In the genomic region with DNA sequence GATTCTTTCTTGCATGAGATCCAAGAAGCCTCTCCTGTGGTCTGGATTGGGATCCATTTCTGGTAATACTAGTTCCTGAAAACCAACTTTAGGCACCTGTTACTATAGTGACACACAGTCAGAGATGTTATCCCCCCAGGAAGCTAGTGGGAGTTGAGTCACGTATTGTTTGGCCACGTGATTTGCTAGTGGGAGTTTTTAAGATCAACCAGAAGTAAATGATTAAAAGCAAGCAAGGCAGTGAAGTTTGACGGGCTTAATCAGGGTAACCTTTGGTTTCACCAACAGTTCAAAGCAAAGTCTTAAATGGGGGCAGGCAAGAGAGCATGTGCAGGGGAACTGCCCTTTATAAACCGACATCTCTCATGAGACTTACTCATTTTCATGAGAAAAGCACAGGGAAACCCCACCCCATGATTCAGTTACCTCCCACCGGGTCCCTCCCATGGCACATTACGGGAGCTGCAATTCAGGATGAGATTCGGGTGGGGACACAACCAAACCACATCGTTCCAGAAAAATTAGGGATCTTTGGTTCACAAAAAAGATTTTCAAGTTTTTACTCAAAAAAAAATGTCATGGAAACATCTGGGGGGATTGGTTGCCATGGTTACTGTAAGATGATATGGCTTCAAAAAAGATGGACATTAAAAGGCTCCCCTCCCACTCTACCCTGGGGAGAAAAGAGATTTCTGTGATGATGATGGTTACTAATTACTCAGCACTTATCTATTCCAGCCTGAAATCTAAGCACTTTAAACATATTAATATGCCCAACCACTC, we compare ENCODE assay signal across 9 cellular contexts.
DNase-seq lines count a peak whose midpoint lies in the region; ATAC-seq and TF ChIP-seq lines count a peak whose summit lies in the region.
"Had no signal": no experiment of that assay in that cellular context is flagged by ENCODE, and none has a peak within 500 bp of the region (broad histone marks: within the 10 kb centered on the region; RNA-seq: fewer than 3 reads in every experiment).

No MANE protein-coding gene starts in this region.

- no peaks in the 10 kb centered on the region for H3K36me3 Mint-ChIP-seq in WTC11

- ATAC-seq in HG02970 (IDR thresholded peaks at IDR 0.05; ENCODE audit: low FRiP score, unreplicated experiment) (peak; percentile 68), WTC11 (no peak), GM19328 (IDR thresholded peaks at IDR 0.05; ENCODE audit: unreplicated experiment) (no peak)

- CTCF ChIA-PET in WTC11 (lab: Charles Lee): interaction anchor here (0.7 to 1.5 kb wide), 3 partner anchors 104 to 1022 kb away, joined by 3 to 4 read pairs (median 3); no protein-coding TSS in a partner anchor

- H3K27ac Mint-ChIP-seq in WTC11: peak overlapping the region; percentile 60

- no peaks in the 10 kb centered on the region for H3K27me3 Mint-ChIP-seq in WTC11 (ENCODE audit: low read depth)

- DNase-seq in stimulated activated CD4-positive, alpha-beta T cell treated with anti-CD3 and anti-CD28 coated beads, Interleukin-15, amount 100 ng/mL, for 24 hours: peak; percentile 4
- DNase-seq in stimulated activated CD4-positive, alpha-beta T cell treated with anti-CD3 and anti-CD28 coated beads, Interleukin-4, amount 100 ng/mL, for 1 hour: no peak
- no peak for DNase-seq in WTC11 (ENCODE audit: low spot score)
- peak; percentile 65 for DNase-seq in ureter (ENCODE audit: low spot score)
- no peak for DNase-seq in dedifferentiated amniotic fluid mesenchymal stem cell (ENCODE audit: extremely low spot score)
- no peak for DNase-seq in amniotic stem cell (lab: John Stamatoyannopoulos, UW)
- DNase-seq: Right ventricle myocardium superior had no signal

- TF ChIP-seq CTCF in WTC11 (IDR thresholded peaks at IDR 0.05): no peak

- H3K9me3 Mint-ChIP-seq in WTC11: peaks cover 9% of the 10 kb centered on the region

- H3K4me1 Mint-ChIP-seq in WTC11: peaks cover 49% of the 10 kb centered on the region

- POLR2A ChIA-PET in WTC11 (lab: Charles Lee): no interaction called here

- H3K4me3 Mint-ChIP-seq in WTC11: no peak overlapping the region

TF ChIP-seq in WTC11, 78 proteins besides CTCF, POLR2A, EP300 and RAD21:
- no peak for TF ChIP-seq CDX4 (CRISPR knock-in tag; IDR thresholded peaks at IDR 0.05; ENCODE audit: borderline replicate concordance)

Comparison
In these comparisons a context has a peak if more than half of its experiments do, and no peak if none do; other contexts are left out.
1. DNase-seq: peak in stimulated activated CD4-positive, alpha-beta T cell treated with anti-CD3 and anti-CD28 coated beads, Interleukin-15, amount 100 ng/mL, for 24 hours (single experiment) and ureter (single experiment); none in stimulated activated CD4-positive, alpha-beta T cell treated with anti-CD3 and anti-CD28 coated beads, Interleukin-4, amount 100 ng/mL, for 1 hour (single experiment), WTC11 (single experiment), dedifferentiated amniotic fluid mesenchymal stem cell (single experiment) and amniotic stem cell (single experiment).